15 cellular contexts compared by ENCODE assay signal in genomic region chr19:43776285-43776684, GRCh38. TPM values are rescaled to one million over a fixed set of nuclear protein-coding genes. Genes with fewer than 3 reads are reported as not detected.
A peak's percentile ranks its signal among the peaks of the same experiment; 100 is the strongest.
DNase-seq lines count a peak whose midpoint lies in the region; ATAC-seq, FAIRE-seq and TF ChIP-seq lines count a peak whose summit lies in the region.
"Had no signal": no experiment of that assay in that cellular context is flagged by ENCODE, and none has a peak within 500 bp of the region (broad histone marks: within the 10 kb centered on the region; RNA-seq: fewer than 3 reads in every experiment).

No MANE protein-coding gene starts in this region.

- no peak overlapping the region for H3K4me3 ChIP-seq in tibial artery
- H3K4me3 ChIP-seq: dorsolateral prefrontal cortex, SJSA1 had no signal

- H3K27me3 ChIP-seq in tibial artery: peaks cover 0 to 45% of the 10 kb centered on the region in 2 donors
- H3K27me3 ChIP-seq: SJSA1 had no signal

- peaks cover 3% of the 10 kb centered on the region for H3K9me3 Mint-ChIP-seq in activated CD4-positive, alpha-beta T cell treated with anti-CD3 and anti-CD28 coated beads, Interleukin-2, amount 10 ng/mL, durations not matched to agents 24 days and 14 days
- H3K9me3 Mint-ChIP-seq in activated naive CD8-positive, alpha-beta T cell treated with anti-CD3 and anti-CD28 coated beads, Interleukin-2, amount 50 U/mL, for 24 hours: no peaks in the 10 kb centered on the region

- H3K36me3 ChIP-seq in tibial artery: peaks cover 0 to 12% (median 0%) of the 10 kb centered on the region in 3 donors

- no peaks in the 10 kb centered on the region for H3K9me3 ChIP-seq in tibial artery
- H3K9me3 ChIP-seq: SJSA1 had no signal

- peak overlapping the region; percentile 85 for H3K4me3 Mint-ChIP-seq in activated CD4-positive, alpha-beta T cell treated with anti-CD3 and anti-CD28 coated beads, Interleukin-2, amount 10 ng/mL, durations not matched to agents 24 days and 14 days
- H3K4me3 Mint-ChIP-seq in activated naive CD8-positive, alpha-beta T cell treated with anti-CD3 and anti-CD28 coated beads, Interleukin-2, amount 50 U/mL, for 24 hours: peak overlapping the region; percentile 80

- peaks cover 80% of the 10 kb centered on the region for H3K36me3 Mint-ChIP-seq in activated CD4-positive, alpha-beta T cell treated with anti-CD3 and anti-CD28 coated beads, Interleukin-2, amount 10 ng/mL, durations not matched to agents 24 days and 14 days (ENCODE audit: low read depth)
- H3K36me3 Mint-ChIP-seq in activated naive CD8-positive, alpha-beta T cell treated with anti-CD3 and anti-CD28 coated beads, Interleukin-2, amount 50 U/mL, for 24 hours (ENCODE audit: low read depth): peaks cover 54% of the 10 kb centered on the region

- intact Hi-C loops in activated CD4-positive, alpha-beta T cell treated with anti-CD3 and anti-CD28 coated beads, Interleukin-2, amount 10 ng/mL, durations not matched to agents 24 days and 14 days (cut with micrococcal nuclease): loop anchor here (1.0 kb wide), 1 partner anchor 11 kb away; no protein-coding TSS in a partner anchor
- intact Hi-C loops in tibial artery (cut with DNase I; ENCODE audit: low total_unique reads): no loop called here

- H3K27me3 Mint-ChIP-seq in activated CD4-positive, alpha-beta T cell treated with anti-CD3 and anti-CD28 coated beads, Interleukin-2, amount 10 ng/mL, durations not matched to agents 24 days and 14 days: no peaks in the 10 kb centered on the region
- H3K27me3 Mint-ChIP-seq in activated naive CD8-positive, alpha-beta T cell treated with anti-CD3 and anti-CD28 coated beads, Interleukin-2, amount 50 U/mL, for 24 hours: no peaks in the 10 kb centered on the region

- no peak for TF ChIP-seq CTCF in tibial artery (IDR thresholded peaks at IDR 0.05)

- no peak overlapping the region for H3K27ac ChIP-seq in tibial artery
- H3K27ac ChIP-seq: dorsolateral prefrontal cortex had no signal

- H3K27ac Mint-ChIP-seq in activated CD4-positive, alpha-beta T cell treated with anti-CD3 and anti-CD28 coated beads, Interleukin-2, amount 10 ng/mL, durations not matched to agents 24 days and 14 days: peak overlapping the region; percentile 87
- peak overlapping the region; percentile 90 for H3K27ac Mint-ChIP-seq in activated naive CD8-positive, alpha-beta T cell treated with anti-CD3 and anti-CD28 coated beads, Interleukin-2, amount 50 U/mL, for 24 hours

- no peak for FAIRE-seq in GM19239 (lab: Jason Lieb, UNC)

- peak; percentile 60 for ATAC-seq in activated naive CD8-positive, alpha-beta T cell treated with anti-CD3 and anti-CD28 coated beads, Interleukin-2, amount 50 U/mL, for 24 hours

- peak; percentile 62 for DNase-seq in GM19239 (ENCODE audit: insufficient read length, low spot score)
- DNase-seq in activated CD4-positive, alpha-beta T cell treated with anti-CD3 and anti-CD28 coated beads, Interleukin-2, amount 10 ng/mL, durations not matched to agents 24 days and 14 days: peak; percentile 70
- DNase-seq in activated naive CD8-positive, alpha-beta T cell treated with anti-CD3 and anti-CD28 coated beads, Interleukin-2, amount 50 U/mL, for 24 hours: peak; percentile 79
- peak in 2 of 3 experiments; percentile 60 to 83 for DNase-seq in stimulated activated CD4-positive, alpha-beta T cell treated with anti-CD3 and anti-CD28 coated beads, TNF-alpha, amount 100 ng/mL, for 24 hours (ENCODE audit: low read depth in 3 of 3)
- DNase-seq in NOMO-1 (lab: John Stamatoyannopoulos, UW; ENCODE audit: unreplicated experiment in 2 of 2): no peak
- no peak for DNase-seq in RKO (ENCODE audit: low spot score)
- DNase-seq in SW 1271 (lab: John Stamatoyannopoulos, UW): no peak
- no peak for DNase-seq in tibial artery
- DNase-seq: activated gamma-delta T cell treated with Interleukin-2 at 50 U/mL for 16 hours, dorsolateral prefrontal cortex, Kasumi-1, mammary epithelial cell, NCI-H345 had no signal

- peaks cover 48% of the 10 kb centered on the region for H3K4me1 Mint-ChIP-seq in activated CD4-positive, alpha-beta T cell treated with anti-CD3 and anti-CD28 coated beads, Interleukin-2, amount 10 ng/mL, durations not matched to agents 24 days and 14 days
- H3K4me1 Mint-ChIP-seq in activated naive CD8-positive, alpha-beta T cell treated with anti-CD3 and anti-CD28 coated beads, Interleukin-2, amount 50 U/mL, for 24 hours: peaks cover 45% of the 10 kb centered on the region

- H3K4me1 ChIP-seq in tibial artery: peaks cover 5 to 32% (median 15%) of the 10 kb centered on the region in 4 donors

RNA-seq across cellular contexts. Expression of gene KCNN4, which starts 4.5 kb away (rescaled TPM):
- total RNA-seq in activated CD4-positive, alpha-beta T cell treated with anti-CD3 and anti-CD28 coated beads, Interleukin-2, amount 10 ng/mL, durations not matched to agents 24 days and 14 days: 165 and 172 TPM in 2 replicates

RNA-seq across cellular contexts. Expression of gene SMG9, which starts 21.5 kb away (rescaled TPM):
- total RNA-seq in activated CD4-positive, alpha-beta T cell treated with anti-CD3 and anti-CD28 coated beads, Interleukin-2, amount 10 ng/mL, durations not matched to agents 24 days and 14 days: 83.9 and 86.6 TPM in 2 replicates

RNA-seq across cellular contexts. Expression of gene LYPD5, which starts 26.0 kb away (rescaled TPM):
- 0.26 and 0.42 TPM in 2 replicates for total RNA-seq in activated CD4-positive, alpha-beta T cell treated with anti-CD3 and anti-CD28 coated beads, Interleukin-2, amount 10 ng/mL, durations not matched to agents 24 days and 14 days
- total RNA-seq: skeletal muscle tissue had no signal

RNA-seq across cellular contexts. Expression of gene ZNF283, which starts 50.8 kb away (rescaled TPM):
- 4.0 and 5.7 TPM in 2 replicates for total RNA-seq in activated CD4-positive, alpha-beta T cell treated with anti-CD3 and anti-CD28 coated beads, Interleukin-2, amount 10 ng/mL, durations not matched to agents 24 days and 14 days

Comparison
In these comparisons a context has a peak if more than half of its experiments do, and no peak if none do; other contexts are left out.
1. DNase-seq: peak in GM19239 (single experiment), activated CD4-positive, alpha-beta T cell treated with anti-CD3 and anti-CD28 coated beads, Interleukin-2, amount 10 ng/mL, durations not matched to agents 24 days and 14 days (single experiment), activated naive CD8-positive, alpha-beta T cell treated with anti-CD3 and anti-CD28 coated beads, Interleukin-2, amount 50 U/mL, for 24 hours (single experiment) and stimulated activated CD4-positive, alpha-beta T cell treated with anti-CD3 and anti-CD28 coated beads, TNF-alpha, amount 100 ng/mL, for 24 hours (2 of 3); none in NOMO-1 (0 of 2), RKO (single experiment), SW 1271 (0 of 2) and tibial artery (0 of 2).